Comparison of ENCODE assay signal across 18 cellular contexts in genomic region chr18:47926101-47926850, GRCh38. TPM values are rescaled to one million over a fixed set of nuclear protein-coding genes. Genes with fewer than 3 reads are reported as not detected.
DNase-seq lines count a peak whose midpoint lies in the region; ATAC-seq, FAIRE-seq and TF ChIP-seq lines count a peak whose summit lies in the region.
"Had no signal": no experiment of that assay in that cellular context is flagged by ENCODE, and none has a peak within 500 bp of the region (broad histone marks: within the 10 kb centered on the region; RNA-seq: fewer than 3 reads in every experiment).

No MANE protein-coding gene starts in this region.

- no peak for DNase-seq in activated naive CD4-positive, alpha-beta T cell treated with anti-CD3 and anti-CD28 coated beads, Interleukin-2, amount 50 U/mL, for 72 hours (ENCODE audit: low spot score in 2 of 2)
- no peak for DNase-seq in activated naive CD4-positive, alpha-beta T cell treated with anti-CD3 and anti-CD28 coated beads, Interleukin-2, amount 10 ng/mL, durations not matched to agents 7 days and 5 days
- peak; percentile 71 for DNase-seq in endodermal cell
- no peak for DNase-seq in stimulated activated effector memory CD8-positive, alpha-beta T cell treated with anti-CD3 and anti-CD28 coated beads, Interleukin-12 subunit alpha, Interleukin-12 subunit beta, amount 100 ng/mL, for 72 hours (ENCODE audit: low spot score in 2 of 2)
- no peak for DNase-seq in globus pallidus (ENCODE audit: low spot score)
- no peak for DNase-seq in NCI-H1694 treated with DMSO at 0.1 percent for 48 hours (lab: John Stamatoyannopoulos, UW)
- DNase-seq in HTR-8/SVneo (ENCODE audit: insufficient read length, low spot score): no peak
- DNase-seq: DMS 273 treated with DMSO at 0.1 percent for 48 hours; KBM-7; mammary epithelial cell; NCI-H1436; NCI-H510A treated with DMSO at 0.1 percent for 48 hours; ovary; stimulated activated CD4-positive, alpha-beta T cell treated with anti-CD3 and anti-CD28 coated beads, Interleukin-12 subunit alpha, Interleukin-12 subunit beta, amount 100 ng/mL, for 4 hours; tibial artery had no signal

- H3K27ac Mint-ChIP-seq in activated naive CD4-positive, alpha-beta T cell treated with anti-CD3 and anti-CD28 coated beads, Interleukin-2, amount 50 U/mL, for 72 hours: peak overlapping the region; percentile 86 to 92
- no peak overlapping the region for H3K27ac Mint-ChIP-seq in activated naive CD4-positive, alpha-beta T cell treated with anti-CD3 and anti-CD28 coated beads, Interleukin-2, amount 10 ng/mL, durations not matched to agents 7 days and 5 days
- peak overlapping the region; percentile 85 for H3K27ac Mint-ChIP-seq in endodermal cell
- peak overlapping the region; percentile 78 for H3K27ac Mint-ChIP-seq in stimulated activated effector memory CD8-positive, alpha-beta T cell treated with anti-CD3 and anti-CD28 coated beads, Interleukin-12 subunit alpha, Interleukin-12 subunit beta, amount 100 ng/mL, for 72 hours

- peaks cover 10% of the 10 kb centered on the region for H3K36me3 ChIP-seq in endodermal cell (ENCODE audit: control insufficient read depth, insufficient read depth, low read length)
- H3K36me3 ChIP-seq: esophagus muscularis mucosa, ovary, tibial artery had no signal

- peak overlapping the region; percentile 73 for H3K4me3 ChIP-seq in endodermal cell (ENCODE audit: low read length)
- H3K4me3 ChIP-seq: esophagus muscularis mucosa, ovary, tibial artery had no signal

- peaks cover 13 to 28% of the 10 kb centered on the region in 2 donors for H3K36me3 Mint-ChIP-seq in activated naive CD4-positive, alpha-beta T cell treated with anti-CD3 and anti-CD28 coated beads, Interleukin-2, amount 50 U/mL, for 72 hours
- H3K36me3 Mint-ChIP-seq in activated naive CD4-positive, alpha-beta T cell treated with anti-CD3 and anti-CD28 coated beads, Interleukin-2, amount 10 ng/mL, durations not matched to agents 7 days and 5 days: peaks cover 23% of the 10 kb centered on the region
- H3K36me3 Mint-ChIP-seq in endodermal cell (ENCODE audit: low read depth): peaks cover 3% of the 10 kb centered on the region
- peaks cover 44% of the 10 kb centered on the region for H3K36me3 Mint-ChIP-seq in stimulated activated effector memory CD8-positive, alpha-beta T cell treated with anti-CD3 and anti-CD28 coated beads, Interleukin-12 subunit alpha, Interleukin-12 subunit beta, amount 100 ng/mL, for 72 hours

- CTCF ChIA-PET in activated naive CD4-positive, alpha-beta T cell treated with anti-CD3 and anti-CD28 coated beads, Interleukin-2, amount 10 ng/mL, durations not matched to agents 7 days and 5 days (lab: Charles Lee): interaction anchor here (1.0 kb wide), 1 partner anchor 154 kb away, joined by 3 read pairs; no protein-coding TSS in a partner anchor

- no peak overlapping the region for H3K4me3 Mint-ChIP-seq in activated naive CD4-positive, alpha-beta T cell treated with anti-CD3 and anti-CD28 coated beads, Interleukin-2, amount 10 ng/mL, durations not matched to agents 7 days and 5 days
- peak overlapping the region; percentile 93 for H3K4me3 Mint-ChIP-seq in endodermal cell
- H3K4me3 Mint-ChIP-seq in stimulated activated effector memory CD8-positive, alpha-beta T cell treated with anti-CD3 and anti-CD28 coated beads, Interleukin-12 subunit alpha, Interleukin-12 subunit beta, amount 100 ng/mL, for 72 hours: peak overlapping the region; percentile 80

- no peaks in the 10 kb centered on the region for H3K27me3 ChIP-seq in endodermal cell (ENCODE audit: control insufficient read depth, insufficient read depth, low read length, poor library complexity, severe bottlenecking)
- H3K27me3 ChIP-seq: esophagus muscularis mucosa, ovary, tibial artery had no signal

- no peak for ATAC-seq in activated naive CD4-positive, alpha-beta T cell treated with anti-CD3 and anti-CD28 coated beads, Interleukin-2, amount 50 U/mL, for 72 hours
- ATAC-seq in SK-N-SH treated with all-trans-retinoic acid at 6 μM for 48 hours: no peak
- ATAC-seq in stimulated activated effector memory CD8-positive, alpha-beta T cell treated with anti-CD3 and anti-CD28 coated beads, Interleukin-12 subunit alpha, Interleukin-12 subunit beta, amount 100 ng/mL, for 72 hours: no peak

- WGBS in endodermal cell (ENCODE audit: insufficient coverage in 1 of 2, insufficient read length in 1 of 2), 2 experiments: 28 to 57% methylated on average over 1 to 2 of the region's 2 CpGs

- H3K27ac ChIP-seq in endodermal cell (ENCODE audit: low read depth, low read length): no peak overlapping the region
- H3K27ac ChIP-seq: esophagus muscularis mucosa, ovary, tibial artery had no signal

- H3K27me3 Mint-ChIP-seq in activated naive CD4-positive, alpha-beta T cell treated with anti-CD3 and anti-CD28 coated beads, Interleukin-2, amount 10 ng/mL, durations not matched to agents 7 days and 5 days: no peaks in the 10 kb centered on the region
- no peaks in the 10 kb centered on the region for H3K27me3 Mint-ChIP-seq in endodermal cell (ENCODE audit: insufficient read depth)

- H3K4me1 ChIP-seq in endodermal cell (ENCODE audit: control insufficient read depth, insufficient read depth, low read length): peaks cover 24% of the 10 kb centered on the region

- H3K9me3 Mint-ChIP-seq in activated naive CD4-positive, alpha-beta T cell treated with anti-CD3 and anti-CD28 coated beads, Interleukin-2, amount 50 U/mL, for 72 hours: no peaks in the 10 kb centered on the region
- no peaks in the 10 kb centered on the region for H3K9me3 Mint-ChIP-seq in activated naive CD4-positive, alpha-beta T cell treated with anti-CD3 and anti-CD28 coated beads, Interleukin-2, amount 10 ng/mL, durations not matched to agents 7 days and 5 days
- H3K9me3 Mint-ChIP-seq in endodermal cell: no peaks in the 10 kb centered on the region
- H3K9me3 Mint-ChIP-seq in stimulated activated effector memory CD8-positive, alpha-beta T cell treated with anti-CD3 and anti-CD28 coated beads, Interleukin-12 subunit alpha, Interleukin-12 subunit beta, amount 100 ng/mL, for 72 hours: no peaks in the 10 kb centered on the region

- TF ChIP-seq CTCF in endodermal cell (conservative IDR thresholded peaks at IDR 0.05): no peak

- FAIRE-seq in HTR-8/SVneo (lab: Jason Lieb, UNC): no peak
- FAIRE-seq: colon had no signal

- H3K4me1 Mint-ChIP-seq in activated naive CD4-positive, alpha-beta T cell treated with anti-CD3 and anti-CD28 coated beads, Interleukin-2, amount 10 ng/mL, durations not matched to agents 7 days and 5 days: peaks cover 54% of the 10 kb centered on the region
- peaks cover 56% of the 10 kb centered on the region for H3K4me1 Mint-ChIP-seq in endodermal cell
- peaks cover 64% of the 10 kb centered on the region for H3K4me1 Mint-ChIP-seq in stimulated activated effector memory CD8-positive, alpha-beta T cell treated with anti-CD3 and anti-CD28 coated beads, Interleukin-12 subunit alpha, Interleukin-12 subunit beta, amount 100 ng/mL, for 72 hours

- peak overlapping the region; percentile 3 for H3K9ac ChIP-seq in endodermal cell (ENCODE audit: extremely low read depth, low read length, poor library complexity, severe bottlenecking)

- H3K9me3 ChIP-seq in endodermal cell (ENCODE audit: control insufficient read depth, low read length): no peaks in the 10 kb centered on the region
- H3K9me3 ChIP-seq: esophagus muscularis mucosa, ovary, tibial artery had no signal

TF ChIP-seq in SK-N-SH treated with all-trans-retinoic acid at 6 μM for 48 hours, 23 proteins besides CTCF, POLR2A, EP300 and RAD21:
- TF ChIP-seq ISL1 (CRISPR knock-in tag; IDR thresholded peaks at IDR 0.05) (peak; percentile 73), POU6F1 (CRISPR knock-in tag; IDR thresholded peaks at IDR 0.05; ENCODE audit: borderline replicate concordance, low read depth) (no peak)

RNA-seq across cellular contexts. Expression of gene SMAD2, which starts 4.2 kb away (rescaled TPM):
- total RNA-seq in activated naive CD4-positive, alpha-beta T cell treated with anti-CD3 and anti-CD28 coated beads, Interleukin-2, amount 50 U/mL, for 72 hours: 100 to 1,000 TPM; 108 to 146 TPM
- total RNA-seq in endodermal cell: 100 to 1,000 TPM; 156 to 189 TPM
- 69.1 TPM for polyA plus RNA-seq in endodermal cell (2013, experiment 1 of 2)
- polyA plus RNA-seq in endodermal cell (2013, experiment 2 of 2): 67.2 TPM
